ENCODE assay signal across 8 cellular contexts in genomic region chr15:90934949-90935751, GRCh38. TPM values are rescaled to one million over a fixed set of nuclear protein-coding genes. Genes with fewer than 3 reads are reported as not detected.
DNase-seq lines count a peak whose midpoint lies in the region; ATAC-seq and TF ChIP-seq lines count a peak whose summit lies in the region.

Gene UNC45A, plus strand, starts transcription at chr15:90935285. Its CDS starts 40 bp downstream, at chr15:90935325.

- H3K27ac ChIP-seq in layer of hippocampus (ENCODE audit: low read depth, low read length) = peak within 1 kb of the TSS; percentile 80

- peak; percentile 77 for ATAC-seq in HG03432 (IDR thresholded peaks at IDR 0.05; ENCODE audit: unreplicated experiment)
- peak; percentile 77 for ATAC-seq in activated CD4-positive, alpha-beta T cell treated with anti-CD3 and anti-CD28 coated beads for 36 hours

- peak; percentile 64 for TF ChIP-seq POLR2A in GM19193 (IDR thresholded peaks at IDR 0.05; ENCODE audit: extremely low read depth, insufficient read depth, insufficient read length)

- DNase-seq in AML-193 (lab: John Stamatoyannopoulos, UW) (peak; percentile 61 to 79), NCI-H510A (lab: John Stamatoyannopoulos, UW) (peak; percentile 87), choroid plexus epithelial cell (ENCODE audit: low read depth) (peak; percentile 79)
- peak; percentile 98 for DNase-seq in activated CD4-positive, alpha-beta T cell treated with anti-CD3 and anti-CD28 coated beads for 36 hours
- peak; percentile 94 to 98 for DNase-seq in stimulated activated CD4-positive, alpha-beta T cell treated with anti-CD3 and anti-CD28 coated beads, Interleukin-1b, Interleukin-23, amount 100 ng/mL, for 4 hours (ENCODE audit: low read depth in 2 of 2)

- no peaks in the 10 kb centered on the region for H3K27me3 Mint-ChIP-seq in activated CD4-positive, alpha-beta T cell treated with anti-CD3 and anti-CD28 coated beads for 36 hours

- no peaks in the 10 kb centered on the region for H3K9me3 Mint-ChIP-seq in activated CD4-positive, alpha-beta T cell treated with anti-CD3 and anti-CD28 coated beads for 36 hours (ENCODE audit: low read depth)

- peak within 1 kb of the TSS; percentile 63 for H3K4me3 Mint-ChIP-seq in activated CD4-positive, alpha-beta T cell treated with anti-CD3 and anti-CD28 coated beads for 36 hours

- peak within 1 kb of the TSS; percentile 84 for H3K4me3 ChIP-seq in choroid plexus epithelial cell (ENCODE audit: low read depth, low read length)

- H3K27ac Mint-ChIP-seq in activated CD4-positive, alpha-beta T cell treated with anti-CD3 and anti-CD28 coated beads for 36 hours = peak within 1 kb of the TSS; percentile 86

- peaks cover 30% of the 10 kb centered on the region for H3K36me3 Mint-ChIP-seq in activated CD4-positive, alpha-beta T cell treated with anti-CD3 and anti-CD28 coated beads for 36 hours (ENCODE audit: low read depth)

- H3K4me1 Mint-ChIP-seq in activated CD4-positive, alpha-beta T cell treated with anti-CD3 and anti-CD28 coated beads for 36 hours = peaks cover 36% of the 10 kb centered on the region

- POLR2A ChIA-PET in activated CD4-positive, alpha-beta T cell treated with anti-CD3 and anti-CD28 coated beads for 36 hours (lab: Charles Lee) = interaction anchor here (0.6 to 1.8 kb wide), 9 partner anchors 13 to 258 kb away, joined by 3 to 14 read pairs (median 6); partner anchors contain the start of genes BLM, MAN2A2 and RCCD1

- no peak for TF ChIP-seq CTCF in choroid plexus epithelial cell (conservative IDR thresholded peaks at IDR 0.05; ENCODE audit: low read depth, low read length)

- intact Hi-C loops in activated CD4-positive, alpha-beta T cell treated with anti-CD3 and anti-CD28 coated beads for 36 hours (cut with DNase I, micrococcal nuclease) = loop anchor here (1.0 to 10.0 kb wide), 15 partner anchors 20 to 1967 kb away; partner anchors contain the start of genes BLM (in 2 of the 2), PRC1 (in 2 of the 2), AP3S2 (in 1 of the 2) and CHD2 (in 1 of the 2)

- no peaks in the 10 kb centered on the region for H3K27me3 ChIP-seq in layer of hippocampus (ENCODE audit: control insufficient read depth, insufficient read depth, low read length)

- CTCF ChIA-PET in activated CD4-positive, alpha-beta T cell treated with anti-CD3 and anti-CD28 coated beads for 36 hours (lab: Charles Lee) = interaction anchor here (0.5 to 11.3 kb wide), 24 partner anchors 9 to 1192 kb away, joined by 3 to 164 read pairs (median 4); partner anchors contain the start of genes BLM, FES, MAN2A2 and RCCD1

RNA-seq across cellular contexts. Expression of gene UNC45A, which starts in this region (rescaled TPM):
- total RNA-seq in activated CD4-positive, alpha-beta T cell treated with anti-CD3 and anti-CD28 coated beads for 36 hours = 10 to 100 TPM; 51.4 to 65.6 TPM

Comparison
In these comparisons a context has a peak if more than half of its experiments do, and no peak if none do; other contexts are left out.
1. Peak in every context shown above with its lines: DNase-seq, ATAC-seq, H3K4me3 ChIP-seq and H3K27ac ChIP-seq.